In genomic region chr1:154559496-154559950, GRCh38 we compare ENCODE assay signal across 1 cellular context.
TF ChIP-seq lines count a peak whose summit lies in the region.

No MANE protein-coding gene starts in this region.

TF ChIP-seq in HepG2, 621 proteins besides CTCF, POLR2A, EP300 and RAD21 (continued from another document):
- TF ChIP-seq ZBTB43 (CRISPR knock-in tag; conservative IDR thresholded peaks at IDR 0.05) (no peak), TEF (CRISPR knock-in tag; IDR thresholded peaks at IDR 0.05) (no peak), ZNF788 (CRISPR knock-in tag; IDR thresholded peaks at IDR 0.05; ENCODE audit: borderline replicate concordance) (peak; percentile 15; the same call in 1 of the 2 replicates), XRCC5 (optimal IDR thresholded peaks at IDR 0.05; ENCODE audit: low read length) (peak; percentile 90), NFIB (CRISPR knock-in tag; IDR thresholded peaks at IDR 0.05; ENCODE audit: borderline replicate concordance) (no peak), GLI4 (CRISPR knock-in tag; IDR thresholded peaks at IDR 0.05; ENCODE audit: borderline replicate concordance) (0 out of 2 replicates have a peak, but pooled peaks have one; percentile 9), SAP130 (CRISPR knock-in tag; IDR thresholded peaks at IDR 0.05; ENCODE audit: low read depth) (no peak), ZFP1 (CRISPR knock-in tag; IDR thresholded peaks at IDR 0.05) (0 out of 2 replicates have a peak, but pooled peaks have one; percentile 27), SMAD3 (CRISPR knock-in tag; IDR thresholded peaks at IDR 0.05) (peak; percentile 81), E2F5 (CRISPR knock-in tag; conservative IDR thresholded peaks at IDR 0.05) (no peak), TGIF2 (CRISPR knock-in tag; IDR thresholded peaks at IDR 0.05) (0 out of 2 replicates have a peak, but pooled peaks have one; percentile 44), GABPA (IDR thresholded peaks at IDR 0.05; ENCODE audit: low read depth, low read length) (no peak), GABPA (CRISPR knock-in tag; IDR thresholded peaks at IDR 0.05; ENCODE audit: low read depth) (peak; percentile 39; the same call in 1 of the 2 replicates), ZNF44 (CRISPR knock-in tag; IDR thresholded peaks at IDR 0.05) (0 out of 2 replicates have a peak, but pooled peaks have one; percentile 16), MAFG (CRISPR knock-in tag; IDR thresholded peaks at IDR 0.05) (no peak), ETV5 (CRISPR knock-in tag; IDR thresholded peaks at IDR 0.05; ENCODE audit: borderline replicate concordance) (0 out of 2 replicates have a peak, but pooled peaks have one; percentile 14), TFAP4 (IDR thresholded peaks at IDR 0.05; ENCODE audit: borderline replicate concordance, low read depth) (peak; percentile 6; the same call in 1 of the 2 replicates), BRCA1 (CRISPR knock-in tag; IDR thresholded peaks at IDR 0.05) (peak; percentile 18; the same call in 1 of the 2 replicates), IRF2 (CRISPR knock-in tag; IDR thresholded peaks at IDR 0.05) (0 out of 2 replicates have a peak, but pooled peaks have one; percentile 9), GATAD2A (CRISPR knock-in tag; IDR thresholded peaks at IDR 0.05) (peak; percentile 28; the same call in 1 of the 2 replicates), ATF2 (CRISPR knock-in tag; IDR thresholded peaks at IDR 0.05) (no peak), KDM5A (IDR thresholded peaks at IDR 0.05; ENCODE audit: borderline replicate concordance, low read length) (peak; percentile 17; the same call in 1 of the 2 replicates), ZSCAN9 (CRISPR knock-in tag; IDR thresholded peaks at IDR 0.05; ENCODE audit: borderline replicate concordance) (0 out of 2 replicates have a peak, but pooled peaks have one; percentile 23), RXRB (CRISPR knock-in tag; IDR thresholded peaks at IDR 0.05; ENCODE audit: borderline replicate concordance) (0 out of 2 replicates have a peak, but pooled peaks have one; percentile 38), SMYD3 (CRISPR knock-in tag; IDR thresholded peaks at IDR 0.05) (peak; percentile 31; the same call in 1 of the 2 replicates), MEF2D (CRISPR knock-in tag; IDR thresholded peaks at IDR 0.05) (no peak)
TF ChIP-seq in HepG2: peak in this region for 41.
